In genomic region chr17:43578699-43579569, GRCh38 we compare ENCODE assay signal across 8 cellular contexts. TPM values are rescaled to one million over a fixed set of nuclear protein-coding genes. Genes with fewer than 3 reads are reported as not detected.
DNase-seq lines count a peak whose midpoint lies in the region; ATAC-seq, FAIRE-seq and TF ChIP-seq lines count a peak whose summit lies in the region.

No MANE protein-coding gene starts in this region.

- no peaks in the 10 kb centered on the region for H3K4me1 Mint-ChIP-seq in natural killer cell

- no peak for FAIRE-seq in bronchial epithelial cell (lab: Jason Lieb, UNC)

- H3K27me3 ChIP-seq in bronchial epithelial cell (ENCODE audit: control insufficient read depth, insufficient read depth, low read length) (peaks cover 1% of the 10 kb centered on the region), thyroid gland (no peaks in the 10 kb centered on the region)

- peaks cover 0 to 8% of the 10 kb centered on the region in 2 donors for H3K4me1 ChIP-seq in thyroid gland

- H3K4me3 ChIP-seq in bronchial epithelial cell (ENCODE audit: low read depth, low read length): no peak overlapping the region
- H3K4me3 ChIP-seq in thyroid gland (replicated peaks in 1 of 3): no peak overlapping the region

- no peak overlapping the region for H3K4me3 Mint-ChIP-seq in natural killer cell

- intact Hi-C loops in natural killer cell (cut with micrococcal nuclease) (no loop called here), thyroid gland (cut with DNase I) (loop anchor here (5.0 kb wide), 1 partner anchor 178 kb away; the partner anchor contains the start of gene SOST)

- no peaks in the 10 kb centered on the region for H3K36me3 Mint-ChIP-seq in natural killer cell

- no peaks in the 10 kb centered on the region for H3K9me3 Mint-ChIP-seq in natural killer cell

- WGBS in thyroid gland, 2 donors: 45 to 50% methylated on average over 7 to 11 of the region's 13 CpGs

- no peak overlapping the region for H3K27ac ChIP-seq in thyroid gland

- peaks cover 9 to 21% of the 10 kb centered on the region in 2 donors for H3K27me3 Mint-ChIP-seq in natural killer cell (ENCODE audit: low read depth in 2 of 2)

- DNase-seq in EH (ENCODE audit: low read depth) (peak; percentile 85), RPMI7951 (ENCODE audit: low read depth) (peak; percentile 95), bronchial epithelial cell (ENCODE audit: low read depth) (peak; percentile 42), natural killer cell (no peak), thyroid gland (no peak), GDM1 (lab: John Stamatoyannopoulos, UW) (no peak), Ammon's horn (ENCODE audit: low spot score) (no peak)

- ATAC-seq in HG02571 (IDR thresholded peaks at IDR 0.05; ENCODE audit: unreplicated experiment) (peak; percentile 58), natural killer cell (peak; percentile 18 to 57 (median 57))

- H3K27ac Mint-ChIP-seq in natural killer cell: no peak overlapping the region

- no peaks in the 10 kb centered on the region for H3K9me3 ChIP-seq in thyroid gland

- H3K36me3 ChIP-seq in bronchial epithelial cell (ENCODE audit: control insufficient read depth, insufficient read depth, low read length): no peaks in the 10 kb centered on the region
- H3K36me3 ChIP-seq in thyroid gland: no peaks in the 10 kb centered on the region

- TF ChIP-seq CTCF in bronchial epithelial cell (IDR thresholded peaks at IDR 0.05; ENCODE audit: insufficient read depth, low read length, severe bottlenecking): no peak
- no peak for TF ChIP-seq CTCF in natural killer cell (IDR thresholded peaks at IDR 0.05)
- TF ChIP-seq CTCF in thyroid gland (IDR thresholded peaks at IDR 0.05): no peak

- no peak for TF ChIP-seq POLR2A in thyroid gland (IDR thresholded peaks at IDR 0.05)

RNA-seq across cellular contexts. Expression of gene ETV4, which starts 32.8 kb away (rescaled TPM):
- total RNA-seq in RPMI7951 (2014; rRNA removed; shearing (Covaris generic)): 44.2 and 46.9 TPM in 2 replicates
- total RNA-seq in bronchial epithelial cell (1.4 and 3.2 TPM in 2 replicates), natural killer cell (not detected), thyroid gland (1 to 10 TPM; 1.1 to 9.0 (median 5.3) TPM)

Comparison
In these comparisons a context has a peak if more than half of its experiments do, and no peak if none do; other contexts are left out.
1. DNase-seq: peak in EH (single experiment), RPMI7951 (single experiment) and bronchial epithelial cell (single experiment); none in natural killer cell (single experiment), thyroid gland (0 of 2), GDM1 (single experiment) and Ammon's horn (single experiment).